ENCODE assay signal across 1 cellular context in genomic region chr3:167078070-167078622, GRCh38.
TF ChIP-seq lines count a peak whose summit lies in the region.

No MANE protein-coding gene starts in this region.

TF ChIP-seq in GM23338, 12 proteins besides CTCF, POLR2A, EP300 and RAD21 (continued from another document):
- TF ChIP-seq ZNF462 (CRISPR knock-in tag; IDR thresholded peaks at IDR 0.05) (no peak), JUNB (IDR thresholded peaks at IDR 0.05; ENCODE audit: unreplicated experiment) (no peak)
